1 cellular context compared by ENCODE assay signal in the genomic region with DNA sequence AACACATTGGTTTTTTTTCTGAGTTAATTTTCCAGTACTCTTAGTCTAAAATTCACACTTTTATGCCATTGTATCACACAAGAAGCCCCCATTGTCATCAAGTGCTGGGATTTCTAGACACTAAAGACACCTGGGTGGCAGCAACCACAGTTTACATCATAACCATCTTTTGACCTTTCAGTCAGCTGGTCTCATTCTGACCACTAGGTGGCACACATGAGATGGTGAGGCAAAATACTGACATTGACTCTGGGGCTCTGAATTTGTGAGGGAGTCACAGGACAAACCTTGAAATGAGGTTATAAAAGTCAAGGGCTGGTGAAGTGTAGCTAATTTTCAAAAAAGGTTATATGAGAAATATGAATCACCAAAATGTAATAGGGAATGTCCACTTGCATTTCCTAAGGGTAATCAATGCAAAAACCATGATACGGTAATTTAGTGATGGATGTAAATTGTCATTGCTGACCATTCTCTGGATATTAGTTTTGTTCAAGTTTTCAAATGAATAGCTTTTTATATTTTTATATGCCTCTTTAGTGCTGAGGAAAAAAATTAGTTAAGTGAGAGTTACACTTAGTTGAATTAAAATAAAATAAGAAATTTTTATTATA.
TF ChIP-seq lines count a peak whose summit lies in the region.

No MANE protein-coding gene starts in this region.

TF ChIP-seq in GM23338, 12 proteins besides CTCF, POLR2A, EP300 and RAD21 (continued from another document):
- TF ChIP-seq, protein P1, sequence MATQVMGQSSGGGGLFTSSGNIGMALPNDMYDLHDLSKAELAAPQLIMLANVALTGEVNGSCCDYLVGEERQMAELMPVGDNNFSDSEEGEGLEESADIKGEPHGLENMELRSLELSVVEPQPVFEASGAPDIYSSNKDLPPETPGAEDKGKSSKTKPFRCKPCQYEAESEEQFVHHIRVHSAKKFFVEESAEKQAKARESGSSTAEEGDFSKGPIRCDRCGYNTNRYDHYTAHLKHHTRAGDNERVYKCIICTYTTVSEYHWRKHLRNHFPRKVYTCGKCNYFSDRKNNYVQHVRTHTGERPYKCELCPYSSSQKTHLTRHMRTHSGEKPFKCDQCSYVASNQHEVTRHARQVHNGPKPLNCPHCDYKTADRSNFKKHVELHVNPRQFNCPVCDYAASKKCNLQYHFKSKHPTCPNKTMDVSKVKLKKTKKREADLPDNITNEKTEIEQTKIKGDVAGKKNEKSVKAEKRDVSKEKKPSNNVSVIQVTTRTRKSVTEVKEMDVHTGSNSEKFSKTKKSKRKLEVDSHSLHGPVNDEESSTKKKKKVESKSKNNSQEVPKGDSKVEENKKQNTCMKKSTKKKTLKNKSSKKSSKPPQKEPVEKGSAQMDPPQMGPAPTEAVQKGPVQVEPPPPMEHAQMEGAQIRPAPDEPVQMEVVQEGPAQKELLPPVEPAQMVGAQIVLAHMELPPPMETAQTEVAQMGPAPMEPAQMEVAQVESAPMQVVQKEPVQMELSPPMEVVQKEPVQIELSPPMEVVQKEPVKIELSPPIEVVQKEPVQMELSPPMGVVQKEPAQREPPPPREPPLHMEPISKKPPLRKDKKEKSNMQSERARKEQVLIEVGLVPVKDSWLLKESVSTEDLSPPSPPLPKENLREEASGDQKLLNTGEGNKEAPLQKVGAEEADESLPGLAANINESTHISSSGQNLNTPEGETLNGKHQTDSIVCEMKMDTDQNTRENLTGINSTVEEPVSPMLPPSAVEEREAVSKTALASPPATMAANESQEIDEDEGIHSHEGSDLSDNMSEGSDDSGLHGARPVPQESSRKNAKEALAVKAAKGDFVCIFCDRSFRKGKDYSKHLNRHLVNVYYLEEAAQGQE (IDR thresholded peaks at IDR 0.05; ENCODE audit: unreplicated experiment), result no peak
- TF ChIP-seq EZH2 (IDR thresholded peaks at IDR 0.05; ENCODE audit: low read depth, unreplicated experiment), result no peak
- no peak for TF ChIP-seq ZNF331 (CRISPR knock-in tag; IDR thresholded peaks at IDR 0.05; ENCODE audit: low read depth)
- TF ChIP-seq, protein P2, sequence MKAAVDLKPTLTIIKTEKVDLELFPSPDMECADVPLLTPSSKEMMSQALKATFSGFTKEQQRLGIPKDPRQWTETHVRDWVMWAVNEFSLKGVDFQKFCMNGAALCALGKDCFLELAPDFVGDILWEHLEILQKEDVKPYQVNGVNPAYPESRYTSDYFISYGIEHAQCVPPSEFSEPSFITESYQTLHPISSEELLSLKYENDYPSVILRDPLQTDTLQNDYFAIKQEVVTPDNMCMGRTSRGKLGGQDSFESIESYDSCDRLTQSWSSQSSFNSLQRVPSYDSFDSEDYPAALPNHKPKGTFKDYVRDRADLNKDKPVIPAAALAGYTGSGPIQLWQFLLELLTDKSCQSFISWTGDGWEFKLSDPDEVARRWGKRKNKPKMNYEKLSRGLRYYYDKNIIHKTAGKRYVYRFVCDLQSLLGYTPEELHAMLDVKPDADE (IDR thresholded peaks at IDR 0.05), result no peak
- TF ChIP-seq NANOG (IDR thresholded peaks at IDR 0.05; ENCODE audit: borderline replicate concordance), result no peak
TF ChIP-seq in GM23338: peak in this region for 0.
